11 cellular contexts compared by ENCODE assay signal in genomic region chr17:72810991-72811508, GRCh38.
"Had no signal": no experiment of that assay in that cellular context is flagged by ENCODE, and none has a peak within 500 bp of the region (broad histone marks: within the 10 kb centered on the region; RNA-seq: fewer than 3 reads in every experiment).

No MANE protein-coding gene starts in this region.

- H3K27ac ChIP-seq: GM23248 had no signal

- H2AFZ ChIP-seq: GM23248, GM23338 had no signal

- H3K4me2 ChIP-seq: GM23338 had no signal

- DNase-seq: GM23248, GOT3, H7, H9, HCEC 1CT, HFFc6 had no signal

- FAIRE-seq: H1, H54 had no signal

- ATAC-seq: GM23338, HCT116 had no signal

- H3K9ac ChIP-seq: GM23248 had no signal

- H3K36me3 ChIP-seq: HAP-1 had no signal

- H3K4me3 ChIP-seq: GM23248, GM23338, HAP-1 had no signal

- H3K4me1 ChIP-seq: HAP-1 had no signal

- H3K9me3 ChIP-seq: HAP-1 had no signal
